Comparison of ENCODE assay signal across 37 cellular contexts in the genomic region with DNA sequence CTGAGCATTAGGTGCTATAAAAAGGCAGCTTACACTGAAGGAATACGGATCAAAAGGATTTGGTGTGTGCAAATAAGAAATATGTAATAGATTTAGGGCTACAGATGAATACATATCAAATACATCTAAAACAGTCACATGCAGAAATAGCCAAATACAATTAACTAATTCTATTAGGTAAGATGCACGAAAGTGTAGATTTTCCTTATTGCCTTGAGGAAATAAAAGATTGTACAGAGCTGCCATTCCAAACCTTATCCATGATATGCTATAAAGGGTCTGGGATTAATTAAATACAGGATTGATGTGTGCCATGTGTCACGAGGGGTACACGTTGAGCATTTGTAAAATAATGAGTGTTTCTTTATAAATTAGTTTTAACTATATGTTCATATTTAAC.
"Had no signal": no experiment of that assay in that cellular context is flagged by ENCODE, and none has a peak within 500 bp of the region (broad histone marks: within the 10 kb centered on the region; RNA-seq: fewer than 3 reads in every experiment).

No MANE protein-coding gene starts in this region.

- H3K9me3 Mint-ChIP-seq: activated naive CD4-positive, alpha-beta T cell treated with anti-CD3 and anti-CD28 coated beads for 36 hours; activated naive CD4-positive, alpha-beta T cell treated with anti-CD3 and anti-CD28 coated beads, Interleukin-2, amount 10 ng/mL, durations not matched to agents 7 days and 5 days; activated naive CD4-positive, alpha-beta T cell treated with anti-CD3 and anti-CD28 coated beads, Interleukin-2, amount 50 U/mL, for 24 hours; activated naive CD4-positive, alpha-beta T cell treated with anti-CD3 and anti-CD28 coated beads, Interleukin-2, amount 50 U/mL, for 72 hours; activated naive CD8-positive, alpha-beta T cell treated with anti-CD3 and anti-CD28 coated beads for 36 hours; activated naive CD8-positive, alpha-beta T cell treated with anti-CD3 and anti-CD28 coated beads, Interleukin-2, amount 10 ng/mL, durations not matched to agents 7 days and 5 days; activated naive CD8-positive, alpha-beta T cell treated with anti-CD3 and anti-CD28 coated beads, Interleukin-2, amount 50 U/mL, for 24 hours; activated T-cell treated with anti-CD3 and anti-CD28 coated beads, Interleukin-2, amount 50 U/mL, for 24 hours; activated T-cell treated with anti-CD3 and anti-CD28 coated beads, Interleukin-2, amount 50 U/mL, for 4 hours; activated T-cell treated with anti-CD3 and anti-CD28 coated beads, Interleukin-2, amount 50 U/mL, for 72 hours; activated T-helper 1 cell treated with anti-CD3 and anti-CD28 coated beads, Interleukin-12 subunit alpha, Interleukin-12 subunit beta, Interleukin-2, Interleukin-4 antibody, amounts not matched to agents 30 ng/mL and 10 ng/mL and 1 ng/mL, durations not matched to agents 14 hours and 24 hours and 36 hours; activated T-helper 2 cell treated with anti-CD3 and anti-CD28 coated beads, Interferon-gamma antibody, Interleukin-2, Interleukin-4, amounts not matched to agents 10 μg/mL and 5 μg/mL and 100 μg/mL, durations not matched to agents 14 hours and 24 hours and 36 hours; brain; central memory CD8-positive, alpha-beta T cell had no signal

- H3K4me3 Mint-ChIP-seq: activated naive CD4-positive, alpha-beta T cell treated with anti-CD3 and anti-CD28 coated beads for 36 hours; activated naive CD4-positive, alpha-beta T cell treated with anti-CD3 and anti-CD28 coated beads, Interleukin-2, amount 10 ng/mL, durations not matched to agents 7 days and 5 days; activated naive CD4-positive, alpha-beta T cell treated with anti-CD3 and anti-CD28 coated beads, Interleukin-2, amount 50 U/mL, for 24 hours; activated naive CD8-positive, alpha-beta T cell; activated naive CD8-positive, alpha-beta T cell treated with anti-CD3 and anti-CD28 coated beads for 36 hours; activated naive CD8-positive, alpha-beta T cell treated with anti-CD3 and anti-CD28 coated beads, Interleukin-2, amount 10 ng/mL, durations not matched to agents 7 days and 5 days; activated naive CD8-positive, alpha-beta T cell treated with anti-CD3 and anti-CD28 coated beads, Interleukin-2, amount 50 U/mL, for 24 hours; activated T-cell treated with anti-CD3 and anti-CD28 coated beads, Interleukin-2, amount 50 U/mL, for 24 hours; activated T-cell treated with anti-CD3 and anti-CD28 coated beads, Interleukin-2, amount 50 U/mL, for 4 hours; activated T-cell treated with anti-CD3 and anti-CD28 coated beads, Interleukin-2, amount 50 U/mL, for 72 hours; activated T-helper 1 cell treated with anti-CD3 and anti-CD28 coated beads, Interleukin-12 subunit alpha, Interleukin-12 subunit beta, Interleukin-2, Interleukin-4 antibody, amounts not matched to agents 30 ng/mL and 10 ng/mL and 1 ng/mL, durations not matched to agents 14 hours and 24 hours and 36 hours; brain; central memory CD8-positive, alpha-beta T cell had no signal

- H3K27me3 ChIP-seq: adrenal gland, ascending aorta, body of pancreas, brain microvascular endothelial cell, breast epithelium, cardiac muscle cell had no signal

- H3K27ac ChIP-seq: adrenal gland, ascending aorta, body of pancreas, brain microvascular endothelial cell, breast epithelium, cardiac muscle cell had no signal

- H3K4me1 ChIP-seq: adrenal gland, ascending aorta, body of pancreas, breast epithelium had no signal

- H3K4me1 Mint-ChIP-seq: activated naive CD4-positive, alpha-beta T cell treated with anti-CD3 and anti-CD28 coated beads, Interleukin-2, amount 10 ng/mL, durations not matched to agents 7 days and 5 days; activated naive CD4-positive, alpha-beta T cell treated with anti-CD3 and anti-CD28 coated beads, Interleukin-2, amount 50 U/mL, for 24 hours; activated naive CD8-positive, alpha-beta T cell treated with anti-CD3 and anti-CD28 coated beads for 36 hours; activated naive CD8-positive, alpha-beta T cell treated with anti-CD3 and anti-CD28 coated beads, Interleukin-2, amount 10 ng/mL, durations not matched to agents 7 days and 5 days; activated naive CD8-positive, alpha-beta T cell treated with anti-CD3 and anti-CD28 coated beads, Interleukin-2, amount 50 U/mL, for 24 hours; central memory CD8-positive, alpha-beta T cell had no signal

- DNase-seq: activated effector memory CD4-positive, alpha-beta T cell treated with anti-CD3 and anti-CD28 coated beads, Interleukin-2, amount 50 U/mL, for 16 hours; activated effector memory CD4-positive, alpha-beta T cell treated with Interleukin-2 at 50 U/mL for 16 hours; activated gamma-delta T cell; activated gamma-delta T cell treated with Interleukin-2 at 50 U/mL for 16 hours; activated naive CD4-positive, alpha-beta T cell; activated naive CD4-positive, alpha-beta T cell treated with anti-CD3 and anti-CD28 coated beads for 36 hours; activated naive CD4-positive, alpha-beta T cell treated with anti-CD3 and anti-CD28 coated beads, Interleukin-2, amount 10 ng/mL, durations not matched to agents 7 days and 5 days; activated naive CD4-positive, alpha-beta T cell treated with anti-CD3 and anti-CD28 coated beads, Interleukin-2, amount 50 U/mL, for 16 hours; activated naive CD4-positive, alpha-beta T cell treated with Interleukin-2 at 50 U/mL for 16 hours; activated naive CD8-positive, alpha-beta T cell treated with anti-CD3 and anti-CD28 coated beads for 36 hours; activated naive CD8-positive, alpha-beta T cell treated with anti-CD3 and anti-CD28 coated beads, Interleukin-2, amount 10 ng/mL, durations not matched to agents 7 days and 5 days; activated naive CD8-positive, alpha-beta T cell treated with anti-CD3 and anti-CD28 coated beads, Interleukin-2, amount 50 U/mL, for 24 hours; activated T-cell treated with anti-CD3 and anti-CD28 coated beads, Interleukin-2, amount 50 U/mL, for 1 hour; activated T-cell treated with anti-CD3 and anti-CD28 coated beads, Interleukin-2, amount 50 U/mL, for 24 hours; activated T-cell treated with anti-CD3 and anti-CD28 coated beads, Interleukin-2, amount 50 U/mL, for 4 hours; activated T-cell treated with anti-CD3 and anti-CD28 coated beads, Interleukin-2, amount 50 U/mL, for 48 hours; activated T-cell treated with anti-CD3 and anti-CD28 coated beads, Interleukin-2, amount 50 U/mL, for 72 hours; adrenal gland; amniotic stem cell; amygdala; anterior cingulate cortex; aorta; body of pancreas; brain microvascular endothelial cell; caudate nucleus; central memory CD4-positive, alpha-beta T cell; cerebellar nuclear complex had no signal

- H3K36me3 ChIP-seq: adrenal gland, ascending aorta, brain microvascular endothelial cell, breast epithelium, cardiac muscle cell had no signal

- H3K27ac Mint-ChIP-seq: activated naive CD4-positive, alpha-beta T cell treated with anti-CD3 and anti-CD28 coated beads for 36 hours; activated naive CD4-positive, alpha-beta T cell treated with anti-CD3 and anti-CD28 coated beads, Interleukin-2, amount 10 ng/mL, durations not matched to agents 7 days and 5 days; activated naive CD4-positive, alpha-beta T cell treated with anti-CD3 and anti-CD28 coated beads, Interleukin-2, amount 50 U/mL, for 24 hours; activated naive CD4-positive, alpha-beta T cell treated with anti-CD3 and anti-CD28 coated beads, Interleukin-2, amount 50 U/mL, for 72 hours; activated naive CD8-positive, alpha-beta T cell; activated naive CD8-positive, alpha-beta T cell treated with anti-CD3 and anti-CD28 coated beads for 36 hours; activated naive CD8-positive, alpha-beta T cell treated with anti-CD3 and anti-CD28 coated beads, Interleukin-2, amount 10 ng/mL, durations not matched to agents 7 days and 5 days; activated naive CD8-positive, alpha-beta T cell treated with anti-CD3 and anti-CD28 coated beads, Interleukin-2, amount 50 U/mL, for 24 hours; activated T-cell treated with anti-CD3 and anti-CD28 coated beads, Interleukin-2, amount 50 U/mL, for 24 hours; activated T-cell treated with anti-CD3 and anti-CD28 coated beads, Interleukin-2, amount 50 U/mL, for 72 hours; activated T-helper 1 cell treated with anti-CD3 and anti-CD28 coated beads, Interleukin-12 subunit alpha, Interleukin-12 subunit beta, Interleukin-2, Interleukin-4 antibody, amounts not matched to agents 30 ng/mL and 10 ng/mL and 1 ng/mL, durations not matched to agents 14 hours and 24 hours and 36 hours; activated T-helper 2 cell treated with anti-CD3 and anti-CD28 coated beads, Interferon-gamma antibody, Interleukin-2, Interleukin-4, amounts not matched to agents 10 μg/mL and 5 μg/mL and 100 μg/mL, durations not matched to agents 14 hours and 24 hours and 36 hours; brain had no signal

- H3K36me3 Mint-ChIP-seq: activated naive CD4-positive, alpha-beta T cell treated with anti-CD3 and anti-CD28 coated beads, Interleukin-2, amount 10 ng/mL, durations not matched to agents 7 days and 5 days; activated naive CD4-positive, alpha-beta T cell treated with anti-CD3 and anti-CD28 coated beads, Interleukin-2, amount 50 U/mL, for 24 hours; activated naive CD4-positive, alpha-beta T cell treated with anti-CD3 and anti-CD28 coated beads, Interleukin-2, amount 50 U/mL, for 72 hours; activated naive CD8-positive, alpha-beta T cell; activated naive CD8-positive, alpha-beta T cell treated with anti-CD3 and anti-CD28 coated beads for 36 hours; activated naive CD8-positive, alpha-beta T cell treated with anti-CD3 and anti-CD28 coated beads, Interleukin-2, amount 10 ng/mL, durations not matched to agents 7 days and 5 days; brain had no signal

- ATAC-seq: activated naive CD4-positive, alpha-beta T cell treated with anti-CD3 and anti-CD28 coated beads, Interleukin-2, amount 50 U/mL, for 72 hours; activated naive CD8-positive, alpha-beta T cell treated with anti-CD3 and anti-CD28 coated beads, Interleukin-2, amount 50 U/mL, for 24 hours; activated T-cell treated with anti-CD3 and anti-CD28 coated beads, Interleukin-2, amount 50 U/mL, for 4 hours; activated T-cell treated with anti-CD3 and anti-CD28 coated beads, Interleukin-2, amount 50 U/mL, for 72 hours; body of pancreas had no signal

- H3K9me3 ChIP-seq: adrenal gland, ascending aorta, body of pancreas, breast epithelium had no signal

- H3K4me3 ChIP-seq: adrenal gland, ascending aorta, body of pancreas, breast epithelium, cardiac muscle cell had no signal
